20 cellular contexts compared by ENCODE assay signal in genomic region chr3:16252243-16252978, GRCh38. TPM values are rescaled to one million over a fixed set of nuclear protein-coding genes. Genes with fewer than 3 reads are reported as not detected.
DNase-seq lines count a peak whose midpoint lies in the region; ATAC-seq, FAIRE-seq and TF ChIP-seq lines count a peak whose summit lies in the region.
"Had no signal": no experiment of that assay in that cellular context is flagged by ENCODE, and none has a peak within 500 bp of the region (broad histone marks: within the 10 kb centered on the region; RNA-seq: fewer than 3 reads in every experiment).

No MANE protein-coding gene starts in this region.

- H3K9me3 ChIP-seq in HepG2 (ENCODE audit: low read length) (no peaks in the 10 kb centered on the region), heart right ventricle (no peaks in the 10 kb centered on the region)
- H3K9me3 ChIP-seq: Peyer's patch had no signal

- H3K79me2 ChIP-seq in HepG2 (ENCODE audit: insufficient read depth, low read length) = no peaks in the 10 kb centered on the region

- peak; percentile 91 for FAIRE-seq in HepG2 (lab: Jason Lieb, UNC)
- FAIRE-seq: astrocyte had no signal

- no peaks in the 10 kb centered on the region; a peak in 1 of 5 replicates for H3K27me3 ChIP-seq in HepG2 (ENCODE audit: control insufficient read depth in 1 of 2, insufficient read depth in 2 of 2, low read length in 2 of 2)
- H3K27me3 ChIP-seq in heart right ventricle = no peaks in the 10 kb centered on the region
- H3K27me3 ChIP-seq: Peyer's patch had no signal

- DNase-seq in NCI-H69 (lab: John Stamatoyannopoulos, UW) (peak; percentile 25), HepG2 (ENCODE audit: low spot score) (peak; percentile 91), heart right ventricle (no peak), iPS-NIHi7 (ENCODE audit: extremely low spot score) (no peak)
- DNase-seq in stimulated activated CD4-positive, alpha-beta T cell treated with anti-CD3 and anti-CD28 coated beads, Interleukin-15, amount 100 ng/mL, for 24 hours = no peak
- DNase-seq: activated CD4-positive, alpha-beta T cell treated with anti-CD3 and anti-CD28 coated beads for 36 hours; activated T-cell treated with anti-CD3 and anti-CD28 coated beads, Interleukin-2, amount 50 U/mL, for 72 hours; AML-193; DMS153; effector CD4-positive, alpha-beta T cell; foreskin melanocyte; islet precursor cell; NCI-H1105 treated with DMSO at 0.1 percent for 48 hours; stimulated activated CD4-positive, alpha-beta T cell treated with anti-CD3 and anti-CD28 coated beads, Interleukin-4, amount 100 ng/mL, for 24 hours had no signal

- CTCF ChIA-PET in HepG2 (lab: Yijun Ruan, JAX; ENCODE audit: low intra/inter-chr PET ratio, low total read pairs) = no interaction called here

- intact Hi-C loops in HepG2 (cut with micrococcal nuclease; ENCODE audit: unreplicated experiment) (no loop called here), heart right ventricle (cut with DNase I) (loop anchor here in 2 of 10 donors (5.0 to 10.0 kb wide), 2 partner anchors 430 to 618 kb away; no protein-coding TSS in a partner anchor)

- in situ Hi-C loops in HepG2 (cut with HindIII; ENCODE audit: extremely low pct_ligation_motif_present, low pct_unique_long_range_greater_than_20kb) = no loop called here

- 0 out of 2 replicates have a peak overlapping the region, but pooled peaks have one; percentile 26 for H3K9ac ChIP-seq in HepG2 (ENCODE audit: insufficient read depth, low read depth, low read length)

- H3K4me1 ChIP-seq in HepG2 (ENCODE audit: insufficient read depth, low read length) (peaks cover 52% of the 10 kb centered on the region), heart right ventricle (peaks cover 0 to 13% (median 5%) of the 10 kb centered on the region in 9 donors)

- peak in 1 of 2 experiments; percentile 29; a peak in 1 of 4 replicates for TF ChIP-seq POLR2A in HepG2 (IDR thresholded peaks at IDR 0.05; ENCODE audit: insufficient read depth in 1 of 2, low read depth in 2 of 2, low read length in 2 of 2)

- no peak for TF ChIP-seq RAD21 in HepG2 (CRISPR knock-in tag; IDR thresholded peaks at IDR 0.05)

- H3K4me2 ChIP-seq in HepG2 (ENCODE audit: low read depth, low read length) = peak overlapping the region; percentile 54

- TF ChIP-seq EP300 in HepG2 (IDR thresholded peaks at IDR 0.05; ENCODE audit: low read depth in 2 of 2, low read length in 2 of 2) (peak in 1 of 2 experiments; percentile 58; a peak in 1 of 4 replicates), HepG2 (CRISPR knock-in tag; IDR thresholded peaks at IDR 0.05; ENCODE audit: borderline replicate concordance) (no peak; the same call in 1 of the 2 replicates)

- TSS peak; percentile 91 for BruUV-seq in HepG2 (replicated peaks; lab: Mats Ljungman, UMichigan)

- peak overlapping the region; percentile 2 for H2AFZ ChIP-seq in HepG2 (ENCODE audit: low read length)

- H3K27ac ChIP-seq in HepG2 (ENCODE audit: extremely low read length, insufficient read depth, low read length) = peak overlapping the region; percentile 56
- no peak overlapping the region for H3K27ac ChIP-seq in heart right ventricle

- WGBS in HepG2 (ENCODE audit: low lambda C conversion rate) = 8% methylated on average over 7 of the region's 7 CpGs
- 66 to 74% methylated on average over 7 of the region's 7 CpGs for WGBS in heart right ventricle, 2 donors

- POLR2A ChIA-PET in HepG2 (lab: Yijun Ruan, JAX) = interaction anchor here (0.6 to 4.9 kb wide), 15 partner anchors 8 to 1491 kb away, joined by 3 to 112 read pairs (median 4); partner anchors contain the start of genes BTD, DPH3, HACL1 and OXNAD1

- no peaks in the 10 kb centered on the region for H4K20me1 ChIP-seq in HepG2 (ENCODE audit: insufficient read depth, low read length)

- H3K4me3 ChIP-seq in HepG2 (replicated peaks in 1 of 3; ENCODE audit: insufficient read depth in 1 of 3, low read depth in 2 of 3, low read length in 3 of 3) = no peak overlapping the region; a peak in 1 of 6 replicates
- H3K4me3 ChIP-seq in heart right ventricle = no peak overlapping the region
- H3K4me3 ChIP-seq: Peyer's patch had no signal

- H3K36me3 ChIP-seq in HepG2 (replicated peaks in 1 of 2; ENCODE audit: control insufficient read depth in 1 of 2, insufficient read depth in 2 of 2, low read length in 2 of 2) (no peaks in the 10 kb centered on the region), heart right ventricle (peaks cover 0 to 10% (median 0%) of the 10 kb centered on the region in 9 donors)
- H3K36me3 ChIP-seq: Peyer's patch had no signal

- TF ChIP-seq CTCF in HepG2 (CRISPR knock-in tag; IDR thresholded peaks at IDR 0.05) (no peak), heart right ventricle (IDR thresholded peaks at IDR 0.05) (no peak)

- peak; percentile 43 for ATAC-seq in GM18508 (IDR thresholded peaks at IDR 0.05; ENCODE audit: insufficient read depth, unreplicated experiment)
- peak; percentile 40 for ATAC-seq in HG02798 (IDR thresholded peaks at IDR 0.05; ENCODE audit: poor library complexity, unreplicated experiment)
- ATAC-seq in HepG2 = peak; percentile 78
- no peak for ATAC-seq in heart right ventricle
- no peak for ATAC-seq in GM18517 (IDR thresholded peaks at IDR 0.05; ENCODE audit: unreplicated experiment)
- ATAC-seq: activated CD4-positive, alpha-beta T cell treated with anti-CD3 and anti-CD28 coated beads for 36 hours; activated T-cell treated with anti-CD3 and anti-CD28 coated beads, Interleukin-2, amount 50 U/mL, for 72 hours; stimulated activated memory B cell treated with anti-CD40 and anti-IgM and Interleukin-4, amounts not matched to agents 10 μg/mL and 1 μg/mL and 100 μg/mL, for 72 hours had no signal

TF ChIP-seq in HepG2, 621 proteins besides CTCF, POLR2A, EP300 and RAD21 (continues in another document):
- TF ChIP-seq KLF16 (CRISPR knock-in tag; IDR thresholded peaks at IDR 0.05) = no peak
- no peak for TF ChIP-seq YEATS2 (CRISPR knock-in tag; IDR thresholded peaks at IDR 0.05; ENCODE audit: borderline replicate concordance)
- no peak for TF ChIP-seq STAT5B (CRISPR knock-in tag; IDR thresholded peaks at IDR 0.05)
- TF ChIP-seq KLF6 (CRISPR knock-in tag; IDR thresholded peaks at IDR 0.05) = no peak
- no peak for TF ChIP-seq CBX2 (IDR thresholded peaks at IDR 0.05; ENCODE audit: low read depth, low read length)
- TF ChIP-seq CBX2 (CRISPR knock-in tag; IDR thresholded peaks at IDR 0.05; ENCODE audit: low read depth) = no peak
- TF ChIP-seq GFI1 (CRISPR knock-in tag; IDR thresholded peaks at IDR 0.05; ENCODE audit: borderline replicate concordance) = peak; percentile 52; the same call in 1 of the 2 replicates

RNA-seq across cellular contexts. Expression of gene DPH3, which starts 12.3 kb away (rescaled TPM):
- 21.6 and 40.0 TPM in 2 replicates for total RNA-seq in HepG2 (2016; rRNA removed; fragmentation: Illumina TruSeq; extraction: Trizol)
- 14.7 and 18.5 TPM in 2 replicates for total RNA-seq in HepG2 (2016; cell fraction: cytosol; rRNA removed; fragmentation: Illumina TruSeq; extraction: Trizol; ENCODE audit: low read depth)
- 21.8 and 34.1 TPM in 2 replicates for total RNA-seq in HepG2 (2016; cell fraction: insoluble cytoplasmic fraction; rRNA removed; fragmentation: Illumina TruSeq; extraction: Trizol)
- total RNA-seq in HepG2 (2016; cell fraction: membrane; rRNA removed; fragmentation: Illumina TruSeq; extraction: Trizol) = 37.4 and 40.6 TPM in 2 replicates
- total RNA-seq in HepG2 (2016; cell fraction: nucleus; rRNA removed; fragmentation: Illumina TruSeq; extraction: Trizol) = 10.6 and 11.0 TPM in 2 replicates
- polyA plus RNA-seq in HepG2 (2011; rRNA removed) = 15.6 and 18.3 TPM in 2 replicates
- polyA plus RNA-seq in HepG2 (2011; cell fraction: cytosol; rRNA removed) = 6.7 and 10.0 TPM in 2 replicates
- polyA plus RNA-seq in HepG2 (2011; cell fraction: nucleus; rRNA removed) = 2.0 and 3.6 TPM in 2 replicates
- polyA plus RNA-seq in HepG2 (2012) = 23.4 and 26.6 TPM in 2 replicates
- 53.4 and 78.8 TPM in 2 replicates for polyA plus RNA-seq in HepG2 (2016; cell fraction: cytosol; fragmentation: Illumina TruSeq; extraction: Trizol; ENCODE audit: low read depth)
- polyA plus RNA-seq in HepG2 (2016; cell fraction: insoluble cytoplasmic fraction; fragmentation: Illumina TruSeq; extraction: Trizol; ENCODE audit: low read depth) = 73.2 and 81.4 TPM in 2 replicates
- polyA plus RNA-seq in HepG2 (2016; cell fraction: membrane; fragmentation: Illumina TruSeq; extraction: Trizol; ENCODE audit: low read depth) = 73.1 and 94.3 TPM in 2 replicates
- 30.4 and 35.4 TPM in 2 replicates for polyA plus RNA-seq in HepG2 (2016; cell fraction: nucleus; fragmentation: Illumina TruSeq; extraction: Trizol; ENCODE audit: insufficient read depth, low read depth)
- 5.6 and 6.9 TPM in 2 replicates for polyA minus RNA-seq in HepG2 (2011; rRNA and poly(A)+ RNA removed; ENCODE audit: low replicate concordance)
- 6.9 and 8.9 TPM in 2 replicates for polyA minus RNA-seq in HepG2 (2011; cell fraction: cytosol; rRNA and poly(A)+ RNA removed)
- polyA minus RNA-seq in HepG2 (2011; cell fraction: nucleus; rRNA and poly(A)+ RNA removed) = 6.0 and 7.2 TPM in 2 replicates
- 10 to 100 TPM; 15.5 to 24.5 (median 18.7) TPM for total RNA-seq in heart right ventricle
- polyA plus RNA-seq in heart right ventricle = 10 to 100 TPM in 1 of 2 donors, 1 to 10 TPM in 1; 5.5 to 22.1 TPM

RNA-seq across cellular contexts. Expression of gene OXNAD1, which starts 12.6 kb away (rescaled TPM):
- 18.8 and 25.2 TPM in 2 replicates for total RNA-seq in HepG2 (2016; rRNA removed; fragmentation: Illumina TruSeq; extraction: Trizol)
- 25.2 and 28.2 TPM in 2 replicates for total RNA-seq in HepG2 (2016; cell fraction: cytosol; rRNA removed; fragmentation: Illumina TruSeq; extraction: Trizol; ENCODE audit: low read depth)
- 19.7 and 23.1 TPM in 2 replicates for total RNA-seq in HepG2 (2016; cell fraction: insoluble cytoplasmic fraction; rRNA removed; fragmentation: Illumina TruSeq; extraction: Trizol)
- total RNA-seq in HepG2 (2016; cell fraction: membrane; rRNA removed; fragmentation: Illumina TruSeq; extraction: Trizol) = 13.5 and 18.2 TPM in 2 replicates
- 38.3 and 44.7 TPM in 2 replicates for total RNA-seq in HepG2 (2016; cell fraction: nucleus; rRNA removed; fragmentation: Illumina TruSeq; extraction: Trizol)
- polyA plus RNA-seq in HepG2 (2011; rRNA removed) = 8.8 and 9.9 TPM in 2 replicates
- 6.6 and 8.2 TPM in 2 replicates for polyA plus RNA-seq in HepG2 (2011; cell fraction: cytosol; rRNA removed)
- 10.2 and 12.1 TPM in 2 replicates for polyA plus RNA-seq in HepG2 (2011; cell fraction: nucleus; rRNA removed)
- polyA plus RNA-seq in HepG2 (2012) = 7.0 and 7.7 TPM in 2 replicates
- polyA plus RNA-seq in HepG2 (2016; cell fraction: cytosol; fragmentation: Illumina TruSeq; extraction: Trizol; ENCODE audit: low read depth) = 1.7 and 3.2 TPM in 2 replicates
- polyA plus RNA-seq in HepG2 (2016; cell fraction: insoluble cytoplasmic fraction; fragmentation: Illumina TruSeq; extraction: Trizol; ENCODE audit: low read depth) = 19.0 and 22.1 TPM in 2 replicates
- 4.3 and 6.7 TPM in 2 replicates for polyA plus RNA-seq in HepG2 (2016; cell fraction: membrane; fragmentation: Illumina TruSeq; extraction: Trizol; ENCODE audit: low read depth)
- polyA plus RNA-seq in HepG2 (2016; cell fraction: nucleus; fragmentation: Illumina TruSeq; extraction: Trizol; ENCODE audit: insufficient read depth, low read depth) = 12.2 and 14.2 TPM in 2 replicates
- 24.6 and 49.5 TPM in 2 replicates for polyA minus RNA-seq in HepG2 (2011; rRNA and poly(A)+ RNA removed; ENCODE audit: low replicate concordance)
- polyA minus RNA-seq in HepG2 (2011; cell fraction: cytosol; rRNA and poly(A)+ RNA removed) = 5.4 and 6.4 TPM in 2 replicates
- 64.5 and 66.2 TPM in 2 replicates for polyA minus RNA-seq in HepG2 (2011; cell fraction: nucleus; rRNA and poly(A)+ RNA removed)
- total RNA-seq in heart right ventricle = 10 to 100 TPM; 13.1 to 22.8 (median 18.1) TPM
- 10 to 100 TPM in 1 of 2 donors, 1 to 10 TPM in 1; 4.2 to 14.6 TPM for polyA plus RNA-seq in heart right ventricle

Comparison
In these comparisons a context has a peak if more than half of its experiments do, and no peak if none do; other contexts are left out.
1. ATAC-seq: peak in GM18508 (single experiment), HG02798 (single experiment) and HepG2 (single experiment); none in heart right ventricle (0 of 8) and GM18517 (single experiment).
2. DNase-seq: peak in NCI-H69 (single experiment) and HepG2 (single experiment); none in heart right ventricle (0 of 2), stimulated activated CD4-positive, alpha-beta T cell treated with anti-CD3 and anti-CD28 coated beads, Interleukin-15, amount 100 ng/mL, for 24 hours (single experiment) and iPS-NIHi7 (single experiment).